In genomic region chr11:129035254-129035653, GRCh38 we compare ENCODE assay signal across 17 cellular contexts.
DNase-seq lines count a peak whose midpoint lies in the region; ATAC-seq and TF ChIP-seq lines count a peak whose summit lies in the region.
"Had no signal": no experiment of that assay in that cellular context is flagged by ENCODE, and none has a peak within 500 bp of the region (broad histone marks: within the 10 kb centered on the region; RNA-seq: fewer than 3 reads in every experiment).

No MANE protein-coding gene starts in this region.

- no peaks in the 10 kb centered on the region for H3K36me3 ChIP-seq in brain microvascular endothelial cell (replicated peaks)
- no peaks in the 10 kb centered on the region for H3K36me3 ChIP-seq in aorta (ENCODE audit: control insufficient read depth in 1 of 2, insufficient read depth in 2 of 2, low read length in 1 of 2)

- ATAC-seq in aorta (ENCODE audit: low FRiP score), result no peak
- ATAC-seq: A549, GM12878, HepG2 had no signal

- TF ChIP-seq CTCF in brain microvascular endothelial cell (IDR thresholded peaks at IDR 0.05; ENCODE audit: low read depth, low read length, missing control alignments), result no peak

- DNase-seq in NCI-H1694 treated with DMSO at 0.1 percent for 48 hours (lab: John Stamatoyannopoulos, UW), result peak; percentile 1
- no peak for DNase-seq in NCI-H1694 (lab: John Stamatoyannopoulos, UW)
- peak; percentile 46 for DNase-seq in cerebellar cortex (ENCODE audit: low spot score)
- peak; percentile 31 for DNase-seq in middle frontal gyrus (ENCODE audit: extremely low spot score, low spot score)
- DNase-seq in activated CD8-positive, alpha-beta memory T cell treated with anti-CD3 and anti-CD28 coated beads, Interleukin-2, amount 50 U/mL, for 4 hours, result no peak
- DNase-seq in brain microvascular endothelial cell, result no peak
- no peak for DNase-seq in aorta
- DNase-seq: AML-193; CD4-positive, alpha-beta memory T cell; DMS153; DMS79 treated with DMSO at 0.1 percent for 48 hours; H9 had no signal

- H3K4me3 ChIP-seq in brain microvascular endothelial cell (ENCODE audit: low read depth, low read length), result no peak overlapping the region
- H3K4me3 ChIP-seq in aorta (ENCODE audit: low read length in 2 of 2), result no peak overlapping the region
- H3K4me3 ChIP-seq: A549, BLaER1, GM12878 had no signal

- WGBS in aorta, 2 donors, result 91 to 92% methylated on average over 3 of the region's 3 CpGs

- H3K9me3 ChIP-seq in aorta (ENCODE audit: control insufficient read depth, low read length), result no peaks in the 10 kb centered on the region
- H3K9me3 ChIP-seq: A549 had no signal

- in situ Hi-C loops in brain microvascular endothelial cell (cut with HindIII; ENCODE audit: low pct_ligation_motif_present, low sequenced_read_pairs), result no loop called here

- H3K27me3 ChIP-seq in brain microvascular endothelial cell (replicated peaks) (no peaks in the 10 kb centered on the region), aorta (ENCODE audit: control insufficient read depth in 1 of 2, insufficient read depth in 2 of 2, low read length in 1 of 2) (no peaks in the 10 kb centered on the region)
- H3K27me3 ChIP-seq: BLaER1 had no signal

- no peaks in the 10 kb centered on the region for H3K4me1 ChIP-seq in aorta (ENCODE audit: control insufficient read depth in 1 of 2, insufficient read depth in 2 of 2, low read length in 2 of 2)
- H3K4me1 ChIP-seq: A549, BLaER1 had no signal

- H3K27ac ChIP-seq in brain microvascular endothelial cell (no peak overlapping the region), aorta (ENCODE audit: low read depth in 1 of 2, low read length in 2 of 2) (no peak overlapping the region)
- H3K27ac ChIP-seq: 22Rv1, A549, BLaER1 had no signal

- intact Hi-C loops in aorta (cut with DNase I), result no loop called here

Comparison
In these comparisons a context has a peak if more than half of its experiments do, and no peak if none do; other contexts are left out.
1. DNase-seq: peak in NCI-H1694 treated with DMSO at 0.1 percent for 48 hours (single experiment), cerebellar cortex (single experiment) and middle frontal gyrus (single experiment); none in NCI-H1694 (single experiment), activated CD8-positive, alpha-beta memory T cell treated with anti-CD3 and anti-CD28 coated beads, Interleukin-2, amount 50 U/mL, for 4 hours (single experiment), brain microvascular endothelial cell (single experiment) and aorta (0 of 2).